In genomic region chr5:125198270-125198974, GRCh38 we compare ENCODE assay signal across 7 cellular contexts.
A peak's percentile ranks its signal among the peaks of the same experiment; 100 is the strongest.
DNase-seq lines count a peak whose midpoint lies in the region; ATAC-seq and TF ChIP-seq lines count a peak whose summit lies in the region.

No MANE protein-coding gene starts in this region.

- no peak overlapping the region for H3K4me3 ChIP-seq in IMR-90 (ENCODE audit: insufficient read depth, low read depth, low read length)

- H2AK9ac ChIP-seq in IMR-90 (replicated peaks; ENCODE audit: low read depth, low read length, poor library complexity): no peak overlapping the region

- no peak for TF ChIP-seq RAD21 in IMR-90 (IDR thresholded peaks at IDR 0.05; ENCODE audit: low read length)

- dilution Hi-C loops in IMR-90 (cut with HindIII; ENCODE audit: low sequenced_read_pairs, unreplicated experiment): no loop called here

- H3K9ac ChIP-seq in IMR-90 (ENCODE audit: low read depth, low read length): no peak overlapping the region

- no peak overlapping the region for H4K5ac ChIP-seq in IMR-90 (ENCODE audit: low read depth, low read length)

- no peak overlapping the region for H2BK5ac ChIP-seq in IMR-90 (ENCODE audit: low read depth, low read length, poor library complexity, severe bottlenecking)

- no peaks in the 10 kb centered on the region for H3K9me1 ChIP-seq in IMR-90 (ENCODE audit: insufficient read depth, low read length)

- H2AFZ ChIP-seq in IMR-90 (replicated peaks; ENCODE audit: low read length, poor library complexity): no peak overlapping the region

- no peak overlapping the region for H3K4me2 ChIP-seq in IMR-90 (ENCODE audit: low read depth, low read length)

- in situ Hi-C loops in IMR-90 (cut with MboI; ENCODE audit: low sequenced_read_pairs): no loop called here

- no peak overlapping the region for H3K4ac ChIP-seq in IMR-90 (ENCODE audit: low read depth, low read length)

- no CpG with 5 or more reads among the region's 3 CpGs for WGBS in IMR-90 (ENCODE audit: extremely low coverage in 2 of 2, insufficient read length in 1 of 2), 2 experiments

- no peak for TF ChIP-seq POLR2A in IMR-90 (IDR thresholded peaks at IDR 0.05; ENCODE audit: low read depth, low read length)

- no TSS peak for BruUV-seq in IMR-90 (replicated peaks; lab: Mats Ljungman, UMichigan)

- H3K23ac ChIP-seq in IMR-90 (ENCODE audit: low read depth, low read length): no peak overlapping the region

- H3K4me1 ChIP-seq in IMR-90 (ENCODE audit: control insufficient read depth, insufficient read depth, low read length): peaks cover 5% of the 10 kb centered on the region

- H3K14ac ChIP-seq in IMR-90 (replicated peaks; ENCODE audit: low read depth, low read length): no peak overlapping the region

- H4K8ac ChIP-seq in IMR-90 (ENCODE audit: low read depth in 2 of 2, low read length in 2 of 2): no peak overlapping the region

- H4K20me1 ChIP-seq in IMR-90 (ENCODE audit: insufficient read depth, low read length): no peaks in the 10 kb centered on the region

- no peak overlapping the region for H2BK120ac ChIP-seq in IMR-90 (ENCODE audit: low read depth, low read length)

- POLR2A ChIA-PET in IMR-90 (lab: Charles Lee; ENCODE audit: unreplicated experiment): no interaction called here

- no peaks in the 10 kb centered on the region for H3K79me1 ChIP-seq in IMR-90 (ENCODE audit: low read depth in 1 of 2, low read length in 2 of 2)

- H3K18ac ChIP-seq in IMR-90 (ENCODE audit: low read depth, low read length): no peak overlapping the region

- no peak overlapping the region for H3K27ac ChIP-seq in IMR-90 (ENCODE audit: insufficient read depth, low read length)

- H3K36me3 ChIP-seq in IMR-90 (ENCODE audit: control insufficient read depth, insufficient read depth, low read length): no peaks in the 10 kb centered on the region

- H3K27me3 ChIP-seq in IMR-90 (ENCODE audit: control insufficient read depth, insufficient read depth, low read length): no peaks in the 10 kb centered on the region

- no peak overlapping the region for H3K56ac ChIP-seq in IMR-90 (ENCODE audit: extremely low read depth, insufficient read depth, low read length)

- CTCF ChIA-PET in IMR-90 (lab: Yijun Ruan, JAX): interaction anchor here (0.7 to 1.0 kb wide), 2 partner anchors 16 to 27 kb away, joined by 3 read pairs; no protein-coding TSS in a partner anchor

- DNase-seq in IMR-90 (peak; percentile 84), SHP77 treated with DMSO at 0.1 percent for 48 hours (lab: John Stamatoyannopoulos, UW) (peak; percentile 82), globus pallidus (ENCODE audit: low spot score) (peak; percentile 84), pulmonary artery endothelial cell (ENCODE audit: low read depth, low spot score) (peak; percentile 26)

- ATAC-seq in IMR-90 (ENCODE audit: low read depth): peak; percentile 61
- ATAC-seq in HG03457 (IDR thresholded peaks at IDR 0.05; ENCODE audit: unreplicated experiment): no peak
- no peak for ATAC-seq in HG02610 (IDR thresholded peaks at IDR 0.05; ENCODE audit: unreplicated experiment)
- no peak for ATAC-seq in GM21390 (IDR thresholded peaks at IDR 0.05; ENCODE audit: unreplicated experiment)

- H4K91ac ChIP-seq in IMR-90 (ENCODE audit: insufficient read depth, low read depth, low read length): no peak overlapping the region

- H2BK20ac ChIP-seq in IMR-90 (ENCODE audit: low read depth, low read length): no peak overlapping the region

- no peaks in the 10 kb centered on the region for H3K9me3 ChIP-seq in IMR-90 (ENCODE audit: control insufficient read depth, insufficient read depth, low read length)

- H2AK5ac ChIP-seq in IMR-90 (ENCODE audit: low read depth, low read length): no peak overlapping the region

- no peak overlapping the region for H2BK15ac ChIP-seq in IMR-90 (ENCODE audit: low read depth, low read length)

- intact Hi-C loops in IMR-90 (cut with micrococcal nuclease): no loop called here

- TF ChIP-seq CTCF in IMR-90 (conservative IDR thresholded peaks at IDR 0.05; ENCODE audit: low read depth, low read length): no peak

TF ChIP-seq in IMR-90, 13 proteins besides CTCF, POLR2A, EP300 and RAD21:
- TF ChIP-seq USF2 (IDR thresholded peaks at IDR 0.05; ENCODE audit: low read depth, low read length) (no peak), SMC3 (IDR thresholded peaks at IDR 0.05; ENCODE audit: low read depth, low read length) (no peak), CHD1 (IDR thresholded peaks at IDR 0.05; ENCODE audit: low read depth, low read length) (no peak), BHLHE40 (IDR thresholded peaks at IDR 0.05; ENCODE audit: low read depth, low read length) (no peak), RCOR1 (IDR thresholded peaks at IDR 0.05; ENCODE audit: insufficient replicate concordance, low read length) (no peak), MAFK (IDR thresholded peaks at IDR 0.05; ENCODE audit: low read depth, low read length) (no peak), ELK1 (IDR thresholded peaks at IDR 0.05; ENCODE audit: borderline replicate concordance, low read depth, low read length) (no peak), CEBPB (IDR thresholded peaks at IDR 0.05; ENCODE audit: low read depth, low read length) (no peak), MAZ (IDR thresholded peaks at IDR 0.05; ENCODE audit: borderline replicate concordance, low read depth, low read length) (no peak), RFX5 (IDR thresholded peaks at IDR 0.05; ENCODE audit: low read depth, low read length) (no peak), NFE2L2 (IDR thresholded peaks at IDR 0.05; ENCODE audit: low read depth, low read length) (no peak)

Comparison
In these comparisons a context has a peak if more than half of its experiments do, and no peak if none do; other contexts are left out.
1. DNase-seq: peak in every context shown above with its lines; median percentile 84 in IMR-90; 84 in globus pallidus; 82 in SHP77 treated with DMSO at 0.1 percent for 48 hours; 26 in pulmonary artery endothelial cell.